ENCODE assay signal across 1 cellular context in genomic region chr13:49792550-49793324, GRCh38.
TF ChIP-seq lines count a peak whose summit lies in the region.

A gene with protein sequence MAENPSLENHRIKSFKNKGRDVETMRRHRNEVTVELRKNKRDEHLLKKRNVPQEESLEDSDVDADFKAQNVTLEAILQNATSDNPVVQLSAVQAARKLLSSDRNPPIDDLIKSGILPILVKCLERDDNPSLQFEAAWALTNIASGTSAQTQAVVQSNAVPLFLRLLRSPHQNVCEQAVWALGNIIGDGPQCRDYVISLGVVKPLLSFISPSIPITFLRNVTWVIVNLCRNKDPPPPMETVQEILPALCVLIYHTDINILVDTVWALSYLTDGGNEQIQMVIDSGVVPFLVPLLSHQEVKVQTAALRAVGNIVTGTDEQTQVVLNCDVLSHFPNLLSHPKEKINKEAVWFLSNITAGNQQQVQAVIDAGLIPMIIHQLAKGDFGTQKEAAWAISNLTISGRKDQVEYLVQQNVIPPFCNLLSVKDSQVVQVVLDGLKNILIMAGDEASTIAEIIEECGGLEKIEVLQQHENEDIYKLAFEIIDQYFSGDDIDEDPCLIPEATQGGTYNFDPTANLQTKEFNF (minus strand): TSS chr13:49792682. CDS start chr13:49792506, 176 bp downstream.

TF ChIP-seq in HepG2, 621 proteins besides CTCF, POLR2A, EP300 and RAD21 (continued from another document and continues in another):
- no peak for TF ChIP-seq MAFF (IDR thresholded peaks at IDR 0.05; ENCODE audit: low read depth, low read length)
- TF ChIP-seq ZNF160 (CRISPR knock-in tag; IDR thresholded peaks at IDR 0.05) = no peak; the same call in 1 of the 2 replicates
- no peak for TF ChIP-seq DPF2 (CRISPR knock-in tag; IDR thresholded peaks at IDR 0.05; ENCODE audit: borderline replicate concordance, low read depth)
- TF ChIP-seq RNF219 (CRISPR knock-in tag; IDR thresholded peaks at IDR 0.05) = no peak
- no peak for TF ChIP-seq ZBTB40 (IDR thresholded peaks at IDR 0.05)
- TF ChIP-seq ZBTB40 (CRISPR knock-in tag; IDR thresholded peaks at IDR 0.05) = peak; percentile 41; the same call in 1 of the 2 replicates
- TF ChIP-seq, protein P1, sequence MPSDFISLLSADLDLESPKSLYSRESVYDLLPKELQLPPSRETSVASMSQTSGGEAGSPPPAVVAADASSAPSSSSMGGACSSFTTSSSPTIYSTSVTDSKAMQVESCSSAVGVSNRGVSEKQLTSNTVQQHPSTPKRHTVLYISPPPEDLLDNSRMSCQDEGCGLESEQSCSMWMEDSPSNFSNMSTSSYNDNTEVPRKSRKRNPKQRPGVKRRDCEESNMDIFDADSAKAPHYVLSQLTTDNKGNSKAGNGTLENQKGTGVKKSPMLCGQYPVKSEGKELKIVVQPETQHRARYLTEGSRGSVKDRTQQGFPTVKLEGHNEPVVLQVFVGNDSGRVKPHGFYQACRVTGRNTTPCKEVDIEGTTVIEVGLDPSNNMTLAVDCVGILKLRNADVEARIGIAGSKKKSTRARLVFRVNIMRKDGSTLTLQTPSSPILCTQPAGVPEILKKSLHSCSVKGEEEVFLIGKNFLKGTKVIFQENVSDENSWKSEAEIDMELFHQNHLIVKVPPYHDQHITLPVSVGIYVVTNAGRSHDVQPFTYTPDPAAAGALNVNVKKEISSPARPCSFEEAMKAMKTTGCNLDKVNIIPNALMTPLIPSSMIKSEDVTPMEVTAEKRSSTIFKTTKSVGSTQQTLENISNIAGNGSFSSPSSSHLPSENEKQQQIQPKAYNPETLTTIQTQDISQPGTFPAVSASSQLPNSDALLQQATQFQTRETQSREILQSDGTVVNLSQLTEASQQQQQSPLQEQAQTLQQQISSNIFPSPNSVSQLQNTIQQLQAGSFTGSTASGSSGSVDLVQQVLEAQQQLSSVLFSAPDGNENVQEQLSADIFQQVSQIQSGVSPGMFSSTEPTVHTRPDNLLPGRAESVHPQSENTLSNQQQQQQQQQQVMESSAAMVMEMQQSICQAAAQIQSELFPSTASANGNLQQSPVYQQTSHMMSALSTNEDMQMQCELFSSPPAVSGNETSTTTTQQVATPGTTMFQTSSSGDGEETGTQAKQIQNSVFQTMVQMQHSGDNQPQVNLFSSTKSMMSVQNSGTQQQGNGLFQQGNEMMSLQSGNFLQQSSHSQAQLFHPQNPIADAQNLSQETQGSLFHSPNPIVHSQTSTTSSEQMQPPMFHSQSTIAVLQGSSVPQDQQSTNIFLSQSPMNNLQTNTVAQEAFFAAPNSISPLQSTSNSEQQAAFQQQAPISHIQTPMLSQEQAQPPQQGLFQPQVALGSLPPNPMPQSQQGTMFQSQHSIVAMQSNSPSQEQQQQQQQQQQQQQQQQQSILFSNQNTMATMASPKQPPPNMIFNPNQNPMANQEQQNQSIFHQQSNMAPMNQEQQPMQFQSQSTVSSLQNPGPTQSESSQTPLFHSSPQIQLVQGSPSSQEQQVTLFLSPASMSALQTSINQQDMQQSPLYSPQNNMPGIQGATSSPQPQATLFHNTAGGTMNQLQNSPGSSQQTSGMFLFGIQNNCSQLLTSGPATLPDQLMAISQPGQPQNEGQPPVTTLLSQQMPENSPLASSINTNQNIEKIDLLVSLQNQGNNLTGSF (CRISPR knock-in tag; IDR thresholded peaks at IDR 0.05) = no peak
- 0 out of 2 replicates have a peak, but pooled peaks have one; percentile 25 for TF ChIP-seq ZNF124 (CRISPR knock-in tag; IDR thresholded peaks at IDR 0.05)
- TF ChIP-seq JUN (CRISPR knock-in tag; IDR thresholded peaks at IDR 0.05) = peak; percentile 65
- no peak for TF ChIP-seq MLLT10 (CRISPR knock-in tag; IDR thresholded peaks at IDR 0.05)
- TF ChIP-seq, protein P2, sequence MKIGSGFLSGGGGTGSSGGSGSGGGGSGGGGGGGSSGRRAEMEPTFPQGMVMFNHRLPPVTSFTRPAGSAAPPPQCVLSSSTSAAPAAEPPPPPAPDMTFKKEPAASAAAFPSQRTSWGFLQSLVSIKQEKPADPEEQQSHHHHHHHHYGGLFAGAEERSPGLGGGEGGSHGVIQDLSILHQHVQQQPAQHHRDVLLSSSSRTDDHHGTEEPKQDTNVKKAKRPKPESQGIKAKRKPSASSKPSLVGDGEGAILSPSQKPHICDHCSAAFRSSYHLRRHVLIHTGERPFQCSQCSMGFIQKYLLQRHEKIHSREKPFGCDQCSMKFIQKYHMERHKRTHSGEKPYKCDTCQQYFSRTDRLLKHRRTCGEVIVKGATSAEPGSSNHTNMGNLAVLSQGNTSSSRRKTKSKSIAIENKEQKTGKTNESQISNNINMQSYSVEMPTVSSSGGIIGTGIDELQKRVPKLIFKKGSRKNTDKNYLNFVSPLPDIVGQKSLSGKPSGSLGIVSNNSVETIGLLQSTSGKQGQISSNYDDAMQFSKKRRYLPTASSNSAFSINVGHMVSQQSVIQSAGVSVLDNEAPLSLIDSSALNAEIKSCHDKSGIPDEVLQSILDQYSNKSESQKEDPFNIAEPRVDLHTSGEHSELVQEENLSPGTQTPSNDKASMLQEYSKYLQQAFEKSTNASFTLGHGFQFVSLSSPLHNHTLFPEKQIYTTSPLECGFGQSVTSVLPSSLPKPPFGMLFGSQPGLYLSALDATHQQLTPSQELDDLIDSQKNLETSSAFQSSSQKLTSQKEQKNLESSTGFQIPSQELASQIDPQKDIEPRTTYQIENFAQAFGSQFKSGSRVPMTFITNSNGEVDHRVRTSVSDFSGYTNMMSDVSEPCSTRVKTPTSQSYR (CRISPR knock-in tag; IDR thresholded peaks at IDR 0.05; ENCODE audit: borderline replicate concordance) = peak; percentile 46; the same call in 1 of the 2 replicates
- TF ChIP-seq ZNF34 (CRISPR knock-in tag; IDR thresholded peaks at IDR 0.05; ENCODE audit: borderline replicate concordance) = no peak
- peak; percentile 52 for TF ChIP-seq XRCC5 (optimal IDR thresholded peaks at IDR 0.05; ENCODE audit: low read length)
- TF ChIP-seq MED1 (CRISPR knock-in tag; IDR thresholded peaks at IDR 0.05) = peak; percentile 77
- peak; percentile 53; the same call in 1 of the 2 replicates for TF ChIP-seq KDM3A (CRISPR knock-in tag; IDR thresholded peaks at IDR 0.05; ENCODE audit: low read depth)
- no peak for TF ChIP-seq PRDM4 (CRISPR knock-in tag; IDR thresholded peaks at IDR 0.05; ENCODE audit: borderline replicate concordance)
- no peak for TF ChIP-seq PTBP1 (IDR thresholded peaks at IDR 0.05; ENCODE audit: low read depth, low read length, poor library complexity, severe bottlenecking)
- TF ChIP-seq ZNF431 (CRISPR knock-in tag; IDR thresholded peaks at IDR 0.05; ENCODE audit: borderline replicate concordance, low read depth) = peak; percentile 71; the same call in 1 of the 2 replicates
- no peak for TF ChIP-seq MBD4 (IDR thresholded peaks at IDR 0.05; ENCODE audit: borderline replicate concordance, low read length)
- no peak for TF ChIP-seq ZNF569 (CRISPR knock-in tag; IDR thresholded peaks at IDR 0.05; ENCODE audit: borderline replicate concordance)
- no peak for TF ChIP-seq ZNF253 (CRISPR knock-in tag; IDR thresholded peaks at IDR 0.05; ENCODE audit: borderline replicate concordance)
- no peak for TF ChIP-seq ZNF468 (CRISPR knock-in tag; IDR thresholded peaks at IDR 0.05)
- TF ChIP-seq MTA1 (CRISPR knock-in tag; IDR thresholded peaks at IDR 0.05; ENCODE audit: borderline replicate concordance) = peak; percentile 77; the same call in 1 of the 2 replicates
- TF ChIP-seq ATF3 (CRISPR knock-in tag; IDR thresholded peaks at IDR 0.05) = no peak
- peak; percentile 29; the same call in 1 of the 2 replicates for TF ChIP-seq HES4 (CRISPR knock-in tag; IDR thresholded peaks at IDR 0.05; ENCODE audit: borderline replicate concordance)
- TF ChIP-seq, protein P3, sequence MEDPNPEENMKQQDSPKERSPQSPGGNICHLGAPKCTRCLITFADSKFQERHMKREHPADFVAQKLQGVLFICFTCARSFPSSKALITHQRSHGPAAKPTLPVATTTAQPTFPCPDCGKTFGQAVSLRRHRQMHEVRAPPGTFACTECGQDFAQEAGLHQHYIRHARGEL (CRISPR knock-in tag; IDR thresholded peaks at IDR 0.05) = no peak
